8 cellular contexts compared by ENCODE assay signal in the genomic region with DNA sequence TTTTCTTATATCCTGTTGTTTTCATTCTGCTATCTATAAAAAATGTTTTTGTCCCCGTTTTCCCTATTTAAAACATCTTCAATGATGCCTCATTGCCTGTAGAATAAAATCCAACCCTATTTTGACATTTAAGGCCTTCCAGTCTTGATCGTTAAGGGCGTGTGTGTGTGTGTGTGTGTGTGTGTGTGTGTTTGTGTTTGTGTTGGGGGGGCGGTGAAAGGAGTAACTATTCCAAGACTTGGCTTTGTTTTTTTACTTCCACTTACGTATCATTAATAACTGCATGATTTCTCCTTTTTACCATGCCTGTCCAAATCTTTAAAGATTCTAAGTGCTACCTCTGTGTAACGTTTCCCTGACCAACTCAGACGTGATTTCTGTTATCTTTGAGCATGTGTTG. TPM values are rescaled to one million over a fixed set of nuclear protein-coding genes. Genes with fewer than 3 reads are reported as not detected.
DNase-seq lines count a peak whose midpoint lies in the region; ATAC-seq and TF ChIP-seq lines count a peak whose summit lies in the region.

No MANE protein-coding gene starts in this region.

- peak overlapping the region; percentile 91 for H3K27ac ChIP-seq in CD8-positive, alpha-beta T cell (ENCODE audit: low read depth, low read length)
- H3K27ac ChIP-seq in breast epithelium = peak overlapping the region in 1 of 2 donors; percentile 87
- no peak overlapping the region for H3K27ac ChIP-seq in mucosa of rectum (ENCODE audit: low read depth in 2 of 2, low read length in 2 of 2)

- peaks cover 46% of the 10 kb centered on the region for H3K36me3 Mint-ChIP-seq in CD8-positive, alpha-beta T cell

- CTCF ChIA-PET in CD8-positive, alpha-beta T cell (lab: Charles Lee) = no interaction called here

- intact Hi-C loops in CD8-positive, alpha-beta T cell (cut with DNase I, micrococcal nuclease) = loop anchor here in 1 of 2 experiments (1.0 to 5.0 kb wide), 3 partner anchors 55 to 1505 kb away; partner anchors contain the start of genes BORA, KLF5 and MZT1
- intact Hi-C loops in breast epithelium (cut with DNase I; ENCODE audit: low total_unique reads) = no loop called here

- TF ChIP-seq CTCF in CD8-positive, alpha-beta T cell (IDR thresholded peaks at IDR 0.05) = no peak
- no peak for TF ChIP-seq CTCF in breast epithelium (IDR thresholded peaks at IDR 0.05)

- H3K9me3 ChIP-seq in CD8-positive, alpha-beta T cell (ENCODE audit: low read length) = no peaks in the 10 kb centered on the region
- H3K9me3 ChIP-seq in breast epithelium = no peaks in the 10 kb centered on the region
- no peaks in the 10 kb centered on the region for H3K9me3 ChIP-seq in mucosa of rectum (ENCODE audit: control insufficient read depth in 2 of 2, low read length in 2 of 2)

- DNase-seq in CD8-positive, alpha-beta T cell = no peak
- DNase-seq in M059J (ENCODE audit: low read depth) = peak; percentile 15
- DNase-seq in breast epithelium (ENCODE audit: low spot score in 2 of 2) = no peak
- no peak for DNase-seq in GM19240 (ENCODE audit: insufficient read length, low spot score)
- DNase-seq in SIG-M5 (lab: John Stamatoyannopoulos, UW) = no peak
- DNase-seq in NCI-H524 (lab: John Stamatoyannopoulos, UW) = no peak

- peaks cover under 1% of the 10 kb centered on the region for H3K36me3 ChIP-seq in CD8-positive, alpha-beta T cell (ENCODE audit: insufficient read depth, low read length)
- H3K36me3 ChIP-seq in breast epithelium (no peaks in the 10 kb centered on the region), mucosa of rectum (ENCODE audit: control insufficient read depth in 2 of 2, insufficient read depth in 2 of 2, low read length in 2 of 2) (peaks cover 0 to 6% of the 10 kb centered on the region in 2 donors)

- peak overlapping the region; percentile 73 to 93 for H3K9ac ChIP-seq in mucosa of rectum (ENCODE audit: low read depth in 1 of 2, low read length in 2 of 2)

- H3K4me3 ChIP-seq in CD8-positive, alpha-beta T cell (ENCODE audit: low read depth, low read length) = peak overlapping the region; percentile 96
- H3K4me3 ChIP-seq in breast epithelium (peak overlapping the region; percentile 87 to 94 (median 89)), mucosa of rectum (ENCODE audit: low read length in 2 of 2) (peak overlapping the region; percentile 97 to 100)

- peak overlapping the region; percentile 97 for H3K27ac Mint-ChIP-seq in CD8-positive, alpha-beta T cell

- peaks cover 66% of the 10 kb centered on the region for H3K4me1 Mint-ChIP-seq in CD8-positive, alpha-beta T cell (ENCODE audit: low read depth)

- TF ChIP-seq POLR2A in breast epithelium (IDR thresholded peaks at IDR 0.05) = no peak

- peaks cover 48% of the 10 kb centered on the region for H3K4me1 ChIP-seq in CD8-positive, alpha-beta T cell (ENCODE audit: insufficient read depth, low read length)
- peaks cover 4 to 5% of the 10 kb centered on the region in 2 donors for H3K4me1 ChIP-seq in breast epithelium
- peaks cover 14% of the 10 kb centered on the region in 2 donors for H3K4me1 ChIP-seq in mucosa of rectum (ENCODE audit: control insufficient read depth in 2 of 2, insufficient read depth in 2 of 2, low read length in 2 of 2)

- peak overlapping the region; percentile 97 for H3K4me3 Mint-ChIP-seq in CD8-positive, alpha-beta T cell

- no peaks in the 10 kb centered on the region for H3K27me3 ChIP-seq in CD8-positive, alpha-beta T cell (ENCODE audit: insufficient read depth, low read length)
- H3K27me3 ChIP-seq in breast epithelium (no peaks in the 10 kb centered on the region), mucosa of rectum (ENCODE audit: control insufficient read depth in 2 of 2, insufficient read depth in 2 of 2, low read length in 2 of 2) (no peaks in the 10 kb centered on the region)

- no peaks in the 10 kb centered on the region for H3K27me3 Mint-ChIP-seq in CD8-positive, alpha-beta T cell (ENCODE audit: low read depth)

- no peak for ATAC-seq in CD8-positive, alpha-beta T cell
- no peak for ATAC-seq in HG02870 (IDR thresholded peaks at IDR 0.05; ENCODE audit: unreplicated experiment)

- POLR2A ChIA-PET in CD8-positive, alpha-beta T cell (lab: Charles Lee) = no interaction called here

- no peaks in the 10 kb centered on the region for H3K9me3 Mint-ChIP-seq in CD8-positive, alpha-beta T cell

RNA-seq across cellular contexts. Expression of gene PIBF1, which starts 0.8 kb away (rescaled TPM):
- total RNA-seq in CD8-positive, alpha-beta T cell = 10 to 100 TPM; 13.1 to 14.3 TPM
- total RNA-seq in M059J (2014; rRNA removed; shearing (Covaris generic)) = 8.9 and 11.6 TPM in 2 replicates
- total RNA-seq in breast epithelium = 10 to 100 TPM; 22.2 to 39.7 (median 26.5) TPM

RNA-seq across cellular contexts. Expression of gene DIS3, which starts 1.0 kb away (rescaled TPM):
- total RNA-seq in CD8-positive, alpha-beta T cell = 10 to 100 TPM; 60.8 to 64.5 TPM
- total RNA-seq in M059J (2014; rRNA removed; shearing (Covaris generic)) = 22.3 and 33.3 TPM in 2 replicates
- total RNA-seq in breast epithelium = 10 to 100 TPM; 26.9 to 36.6 (median 35.7) TPM

RNA-seq across cellular contexts. Expression of gene BORA, which starts 55.0 kb away (rescaled TPM):
- total RNA-seq in CD8-positive, alpha-beta T cell = 1 to 10 TPM; 3.3 to 3.7 TPM
- 32.4 and 41.1 TPM in 2 replicates for total RNA-seq in M059J (2014; rRNA removed; shearing (Covaris generic))
- total RNA-seq in breast epithelium = 1 to 10 TPM; 4.3 to 5.3 (median 4.8) TPM

RNA-seq across cellular contexts. Expression of gene MZT1, which starts 55.3 kb away (rescaled TPM):
- 10 to 100 TPM in 1 of 2 experiments, 1 to 10 TPM in 1; 10.0 to 10.4 TPM for total RNA-seq in CD8-positive, alpha-beta T cell
- total RNA-seq in M059J (2014; rRNA removed; shearing (Covaris generic)) = 31.3 and 37.4 TPM in 2 replicates
- 10 to 100 TPM in 1 of 3 donors, 1 to 10 TPM in 2; 5.6 to 10.1 (median 7.9) TPM for total RNA-seq in breast epithelium
